9 cellular contexts compared by ENCODE assay signal in the genomic region with DNA sequence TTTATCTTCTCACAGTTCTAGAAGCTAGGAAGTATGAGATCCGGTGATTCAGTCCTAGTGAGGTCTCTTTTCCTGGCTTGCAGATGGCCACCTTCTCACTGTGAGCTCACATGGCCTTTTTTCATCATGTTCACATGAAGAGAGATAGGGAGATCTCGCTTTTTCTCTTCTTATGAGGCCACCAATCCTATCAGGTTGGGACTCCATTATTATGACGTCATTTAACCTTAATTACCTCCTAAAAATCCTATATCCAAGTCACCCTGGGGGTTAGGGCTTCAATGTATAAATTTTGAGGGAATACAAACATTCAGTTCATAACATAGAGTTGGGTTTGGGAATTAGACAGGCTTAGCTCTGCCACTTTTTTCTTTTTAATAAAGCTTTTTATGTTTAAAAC. TPM values are rescaled to one million over a fixed set of nuclear protein-coding genes. Genes with fewer than 3 reads are reported as not detected.
"Had no signal": no experiment of that assay in that cellular context is flagged by ENCODE, and none has a peak within 500 bp of the region (broad histone marks: within the 10 kb centered on the region; RNA-seq: fewer than 3 reads in every experiment).

No MANE protein-coding gene starts in this region.

- FAIRE-seq: HTR-8/SVneo had no signal

- H3K4me3 Mint-ChIP-seq: GM23338, HFFc6, IgD-negative memory B cell had no signal

- H3K36me3 Mint-ChIP-seq: IgD-negative memory B cell had no signal

- H3K4me2 ChIP-seq: GM23338 had no signal

- H3K27ac Mint-ChIP-seq: GM23338, HFFc6, IgD-negative memory B cell had no signal

- H3K9me3 ChIP-seq: HAP-1 had no signal

- DNase-seq: H7, HFFc6, KG1 had no signal

- H3K36me3 ChIP-seq: HAP-1 had no signal

- H2AFZ ChIP-seq: GM23338 had no signal

- H3K4me1 Mint-ChIP-seq: GM23338, IgD-negative memory B cell had no signal

- H3K9me3 Mint-ChIP-seq: GM23338, HFFc6 had no signal

- H3K27ac ChIP-seq: HL-60 had no signal

- H3K4me1 ChIP-seq: HAP-1 had no signal

- ATAC-seq: GM23338, HCT116 had no signal

- H3K4me3 ChIP-seq: GM23338, HAP-1 had no signal

RNA-seq across cellular contexts. Expression of gene BTC, which starts 6.0 kb away (rescaled TPM):
- total RNA-seq: HFFc6 had no signal
- polyA plus RNA-seq: IgD-negative memory B cell had no signal
